Comparison of ENCODE assay signal across 24 cellular contexts in genomic region chr4:74167585-74167984, GRCh38. TPM values are rescaled to one million over a fixed set of nuclear protein-coding genes. Genes with fewer than 3 reads are reported as not detected.
DNase-seq lines count a peak whose midpoint lies in the region; ATAC-seq and TF ChIP-seq lines count a peak whose summit lies in the region.
"Had no signal": no experiment of that assay in that cellular context is flagged by ENCODE, and none has a peak within 500 bp of the region (broad histone marks: within the 10 kb centered on the region; RNA-seq: fewer than 3 reads in every experiment).

No MANE protein-coding gene starts in this region.

- POLR2A ChIA-PET in MCF 10A (lab: Yijun Ruan, JAX) (interaction anchor here (1.4 kb wide), 1 partner anchor 9 kb away, joined by 9 read pairs; no protein-coding TSS in a partner anchor), WTC11 (lab: Charles Lee) (no interaction called here)

- BruUV-seq in MCF 10A (replicated peaks; lab: Mats Ljungman, UMichigan), result no TSS peak

- intact Hi-C loops in MCF 10A (cut with micrococcal nuclease), result no loop called here
- intact Hi-C loops in breast epithelium (cut with DNase I; ENCODE audit: low total_unique reads), result no loop called here
- intact Hi-C loops in aorta (cut with DNase I), result no loop called here
- intact Hi-C loops in left ventricle myocardium inferior (cut with micrococcal nuclease), result no loop called here

- H3K9me3 Mint-ChIP-seq in MCF 10A (ENCODE audit: unreplicated experiment) (no peaks in the 10 kb centered on the region), WTC11 (peaks cover 4% of the 10 kb centered on the region; the same call in 1 of the 2 replicates)
- H3K9me3 Mint-ChIP-seq: CD8-positive, alpha-beta memory T cell had no signal

- ATAC-seq in WTC11 (no peak), aorta (ENCODE audit: low FRiP score) (no peak)
- ATAC-seq: Panc1 had no signal

- H3K4me1 Mint-ChIP-seq in MCF 10A (ENCODE audit: insufficient read depth, unreplicated experiment), result peaks cover 15% of the 10 kb centered on the region
- no peaks in the 10 kb centered on the region for H3K4me1 Mint-ChIP-seq in WTC11

- CTCF ChIA-PET in MCF 10A (lab: Yijun Ruan, JAX), result interaction anchor here (0.6 kb wide), 2 partner anchors 276 to 514 kb away, joined by 3 read pairs; no protein-coding TSS in a partner anchor
- CTCF ChIA-PET in WTC11 (lab: Charles Lee), result no interaction called here

- no peak for DNase-seq in MCF 10A (ENCODE audit: unreplicated experiment)
- DNase-seq in breast epithelium (ENCODE audit: low spot score in 2 of 2), result no peak
- DNase-seq in WTC11 (ENCODE audit: low spot score), result no peak
- peak; percentile 14 for DNase-seq in fibroblast of mammary gland (ENCODE audit: low read depth)
- no peak for DNase-seq in KG1 (lab: John Stamatoyannopoulos, UW)
- DNase-seq in aorta, result no peak
- no peak for DNase-seq in left ventricle myocardium inferior
- DNase-seq: ACHN; BE2C; CD8-positive, alpha-beta memory T cell; DMS79 treated with DMSO at 0.1 percent for 48 hours; H7; KBM-7; MM.1S; NCI-H2029; NCI-H446; NCI-H526; NK-92 treated with Interleukin-12 subunit alpha and Interleukin-12 subunit beta, amount 100 ng/mL, for 24 hours; SIG-M5 had no signal

- H3K27ac ChIP-seq in breast epithelium, result no peak overlapping the region
- H3K27ac ChIP-seq in aorta (ENCODE audit: low read depth in 1 of 2, low read length in 2 of 2), result no peak overlapping the region
- no peak overlapping the region for H3K27ac ChIP-seq in left ventricle myocardium inferior (replicated peaks)
- H3K27ac ChIP-seq: 22Rv1, RWPE1, SK-N-MC had no signal

- H3K9me3 ChIP-seq in breast epithelium (no peaks in the 10 kb centered on the region), aorta (ENCODE audit: control insufficient read depth, low read length) (no peaks in the 10 kb centered on the region), left ventricle myocardium inferior (replicated peaks) (no peaks in the 10 kb centered on the region)
- H3K9me3 ChIP-seq: BE2C had no signal

- H3K27ac Mint-ChIP-seq in MCF 10A (ENCODE audit: low read depth, unreplicated experiment), result peak overlapping the region; percentile 25
- H3K27ac Mint-ChIP-seq in WTC11, result no peak overlapping the region
- H3K27ac Mint-ChIP-seq: CD8-positive, alpha-beta memory T cell had no signal

- no peaks in the 10 kb centered on the region for H3K27me3 Mint-ChIP-seq in MCF 10A (ENCODE audit: insufficient read depth, unreplicated experiment)
- no peaks in the 10 kb centered on the region for H3K27me3 Mint-ChIP-seq in WTC11 (ENCODE audit: low read depth)
- H3K27me3 Mint-ChIP-seq: CD8-positive, alpha-beta memory T cell had no signal

- TF ChIP-seq CTCF in MCF 10A (IDR thresholded peaks at IDR 0.05; ENCODE audit: unreplicated experiment) (no peak), breast epithelium (IDR thresholded peaks at IDR 0.05) (no peak), WTC11 (IDR thresholded peaks at IDR 0.05) (no peak), fibroblast of mammary gland (conservative IDR thresholded peaks at IDR 0.05; ENCODE audit: control insufficient read depth, insufficient read depth, low read depth, low read length) (no peak), left ventricle myocardium inferior (IDR thresholded peaks at IDR 0.05; ENCODE audit: borderline replicate concordance) (no peak)

- 98 to 100% methylated on average over 2 of the region's 2 CpGs for WGBS in aorta, 2 donors

- H3K4me3 Mint-ChIP-seq in MCF 10A (ENCODE audit: unreplicated experiment) (no peak overlapping the region), WTC11 (no peak overlapping the region)
- H3K4me3 Mint-ChIP-seq: CD14-positive monocyte; CD8-positive, alpha-beta memory T cell had no signal

- H3K36me3 ChIP-seq in breast epithelium, result no peaks in the 10 kb centered on the region
- H3K36me3 ChIP-seq in aorta (ENCODE audit: control insufficient read depth in 1 of 2, insufficient read depth in 2 of 2, low read length in 1 of 2), result no peaks in the 10 kb centered on the region
- H3K36me3 ChIP-seq in left ventricle myocardium inferior, result no peaks in the 10 kb centered on the region
- H3K36me3 ChIP-seq: BE2C had no signal

- H3K4me1 ChIP-seq in breast epithelium (no peaks in the 10 kb centered on the region), aorta (ENCODE audit: control insufficient read depth in 1 of 2, insufficient read depth in 2 of 2, low read length in 2 of 2) (no peaks in the 10 kb centered on the region), left ventricle myocardium inferior (peaks cover under 1% of the 10 kb centered on the region)

- no peak for TF ChIP-seq POLR2A in breast epithelium (IDR thresholded peaks at IDR 0.05)

- H3K4me3 ChIP-seq in breast epithelium, result no peak overlapping the region
- H3K4me3 ChIP-seq in fibroblast of mammary gland (ENCODE audit: control insufficient read depth, low read depth, low read length), result no peak overlapping the region
- H3K4me3 ChIP-seq in aorta (ENCODE audit: low read length in 2 of 2), result no peak overlapping the region
- H3K4me3 ChIP-seq in left ventricle myocardium inferior, result no peak overlapping the region
- H3K4me3 ChIP-seq: SK-N-MC had no signal

- H3K36me3 Mint-ChIP-seq in MCF 10A (ENCODE audit: insufficient read depth, unreplicated experiment) (peaks cover 33% of the 10 kb centered on the region), WTC11 (0 out of 2 replicates have a peak, but pooled peaks cover 7% of the 10 kb centered on the region)

- H3K27me3 ChIP-seq in breast epithelium (no peaks in the 10 kb centered on the region), aorta (ENCODE audit: control insufficient read depth in 1 of 2, insufficient read depth in 2 of 2, low read length in 1 of 2) (no peaks in the 10 kb centered on the region), left ventricle myocardium inferior (ENCODE audit: low read depth) (no peaks in the 10 kb centered on the region)
- H3K27me3 ChIP-seq: BE2C had no signal

TF ChIP-seq in WTC11, 78 proteins besides CTCF, POLR2A, EP300 and RAD21:
- no peak for TF ChIP-seq ATF2 (CRISPR knock-in tag; IDR thresholded peaks at IDR 0.05; ENCODE audit: borderline replicate concordance, low read depth)
- TF ChIP-seq EMX1 (CRISPR knock-in tag; IDR thresholded peaks at IDR 0.05), result 0 out of 2 replicates have a peak, but pooled peaks have one; percentile 40

RNA-seq across cellular contexts. Expression of gene MTHFD2L, which starts 9.7 kb away (rescaled TPM):
- total RNA-seq in MCF 10A (2022) (110 and 113 TPM in 2 replicates), breast epithelium (10 to 100 TPM; 20.5 to 48.1 (median 29.2) TPM), WTC11 (2021) (9.4 to 10.6 TPM (median 10.5 TPM) in 3 replicates), aorta (10 to 100 TPM; 13.7 to 13.8 TPM), left ventricle myocardium inferior (13.8 TPM)
- 10 to 100 TPM in 1 of 2 donors, 1 to 10 TPM in 1; 7.1 to 12.3 TPM for polyA plus RNA-seq in aorta
